2 cellular contexts compared by ENCODE assay signal in genomic region chr5:113110117-113110516, GRCh38.
TF ChIP-seq lines count a peak whose summit lies in the region.

No MANE protein-coding gene starts in this region.

TF ChIP-seq in liver, 16 proteins besides CTCF, POLR2A, EP300 and RAD21 (continued from another document):
- TF ChIP-seq ZBTB33 (IDR thresholded peaks at IDR 0.05): no peak
- no peak for TF ChIP-seq TAF1 (conservative IDR thresholded peaks at IDR 0.05)
- TF ChIP-seq, protein P1, sequence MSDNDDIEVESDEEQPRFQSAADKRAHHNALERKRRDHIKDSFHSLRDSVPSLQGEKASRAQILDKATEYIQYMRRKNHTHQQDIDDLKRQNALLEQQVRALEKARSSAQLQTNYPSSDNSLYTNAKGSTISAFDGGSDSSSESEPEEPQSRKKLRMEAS (IDR thresholded peaks at IDR 0.05): no peak
- TF ChIP-seq JUND (IDR thresholded peaks at IDR 0.05): no peak
- no peak for TF ChIP-seq RXRA (IDR thresholded peaks at IDR 0.05)

TF ChIP-seq in HepG2, 621 proteins besides CTCF, POLR2A, EP300 and RAD21 (continued from another document):
- TF ChIP-seq, protein P2, sequence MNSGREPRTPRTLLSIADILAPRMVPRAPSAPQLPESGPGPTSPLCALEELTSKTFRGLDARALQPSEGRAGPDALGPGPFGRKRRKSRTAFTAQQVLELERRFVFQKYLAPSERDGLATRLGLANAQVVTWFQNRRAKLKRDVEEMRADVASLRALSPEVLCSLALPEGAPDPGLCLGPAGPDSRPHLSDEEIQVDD (CRISPR knock-in tag; IDR thresholded peaks at IDR 0.05; ENCODE audit: borderline replicate concordance): no peak
- TF ChIP-seq ZNF782 (CRISPR knock-in tag; IDR thresholded peaks at IDR 0.05; ENCODE audit: borderline replicate concordance): no peak
- no peak for TF ChIP-seq NPAS2 (CRISPR knock-in tag; IDR thresholded peaks at IDR 0.05; ENCODE audit: borderline replicate concordance)
- TF ChIP-seq NFIC (IDR thresholded peaks at IDR 0.05; ENCODE audit: low read length): no peak
- TF ChIP-seq, protein P3, sequence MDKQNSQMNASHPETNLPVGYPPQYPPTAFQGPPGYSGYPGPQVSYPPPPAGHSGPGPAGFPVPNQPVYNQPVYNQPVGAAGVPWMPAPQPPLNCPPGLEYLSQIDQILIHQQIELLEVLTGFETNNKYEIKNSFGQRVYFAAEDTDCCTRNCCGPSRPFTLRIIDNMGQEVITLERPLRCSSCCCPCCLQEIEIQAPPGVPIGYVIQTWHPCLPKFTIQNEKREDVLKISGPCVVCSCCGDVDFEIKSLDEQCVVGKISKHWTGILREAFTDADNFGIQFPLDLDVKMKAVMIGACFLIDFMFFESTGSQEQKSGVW (CRISPR knock-in tag; IDR thresholded peaks at IDR 0.05; ENCODE audit: borderline replicate concordance): no peak
- no peak for TF ChIP-seq SAP130 (CRISPR knock-in tag; IDR thresholded peaks at IDR 0.05; ENCODE audit: low read depth)
- TF ChIP-seq NFRKB (IDR thresholded peaks at IDR 0.05): no peak
- TF ChIP-seq HIC2 (CRISPR knock-in tag; IDR thresholded peaks at IDR 0.05; ENCODE audit: low read depth): no peak
- TF ChIP-seq HDAC2 (CRISPR knock-in tag; IDR thresholded peaks at IDR 0.05): no peak
- TF ChIP-seq ZSCAN25 (CRISPR knock-in tag; IDR thresholded peaks at IDR 0.05): no peak
- TF ChIP-seq AKAP8 (CRISPR knock-in tag; IDR thresholded peaks at IDR 0.05): no peak
- no peak for TF ChIP-seq ZNF713 (CRISPR knock-in tag; IDR thresholded peaks at IDR 0.05)
